8 cellular contexts compared by ENCODE assay signal in genomic region chr2:6865346-6866238, GRCh38. TPM values are rescaled to one million over a fixed set of nuclear protein-coding genes. Genes with fewer than 3 reads are reported as not detected.
DNase-seq lines count a peak whose midpoint lies in the region; ATAC-seq, FAIRE-seq and TF ChIP-seq lines count a peak whose summit lies in the region.

A gene with protein sequence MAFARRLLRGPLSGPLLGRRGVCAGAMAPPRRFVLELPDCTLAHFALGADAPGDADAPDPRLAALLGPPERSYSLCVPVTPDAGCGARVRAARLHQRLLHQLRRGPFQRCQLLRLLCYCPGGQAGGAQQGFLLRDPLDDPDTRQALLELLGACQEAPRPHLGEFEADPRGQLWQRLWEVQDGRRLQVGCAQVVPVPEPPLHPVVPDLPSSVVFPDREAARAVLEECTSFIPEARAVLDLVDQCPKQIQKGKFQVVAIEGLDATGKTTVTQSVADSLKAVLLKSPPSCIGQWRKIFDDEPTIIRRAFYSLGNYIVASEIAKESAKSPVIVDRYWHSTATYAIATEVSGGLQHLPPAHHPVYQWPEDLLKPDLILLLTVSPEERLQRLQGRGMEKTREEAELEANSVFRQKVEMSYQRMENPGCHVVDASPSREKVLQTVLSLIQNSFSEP (minus strand): TSS chr2:6865907. CDS start chr2:6865696, 211 bp downstream.

- H3K4me3 ChIP-seq in pancreas, result peak within 1 kb of the TSS; percentile 48 to 89 (median 86)

- H3K27me3 ChIP-seq in pancreas, result no peaks in the 10 kb centered on the region

- peak; percentile 76 for ATAC-seq in GM19397 (IDR thresholded peaks at IDR 0.05; ENCODE audit: unreplicated experiment)
- peak; percentile 61 for ATAC-seq in HG03558 (IDR thresholded peaks at IDR 0.05; ENCODE audit: extremely low read depth, unreplicated experiment)
- ATAC-seq in pancreas, result peak; percentile 79 to 84 (median 82)

- peaks cover 15% of the 10 kb centered on the region for H3K27me3 Mint-ChIP-seq in type B pancreatic cell

- FAIRE-seq in D721Med (lab: Jason Lieb, UNC) (no peak), pancreas (lab: Jason Lieb, UNC) (no peak)

- intact Hi-C loops in pancreas (cut with DNase I), result no loop called here

- DNase-seq in D721Med (ENCODE audit: insufficient read length, low spot score) (peak; percentile 38), SHP77 treated with DMSO at 0.1 percent for 48 hours (lab: John Stamatoyannopoulos, UW) (peak; percentile 37), glomerular visceral epithelial cell (ENCODE audit: extremely low spot score) (peak; percentile 49), pancreas (peak; percentile 68 to 90 (median 73)), type B pancreatic cell (ENCODE audit: extremely low spot score, unreplicated experiment) (peak; percentile 74)
- DNase-seq in activated gamma-delta T cell treated with anti-CD3 and anti-CD28 coated beads, Interleukin-2, amount 50 U/mL, for 16 hours (ENCODE audit: low read depth), result peak; percentile 64

- 0% methylated on average over 100 to 114 of the region's 114 CpGs for WGBS in pancreas, 2 donors

- TF ChIP-seq CTCF in D721Med (IDR thresholded peaks at IDR 0.05; ENCODE audit: insufficient read depth, missing control alignments), result peak; percentile 9
- TF ChIP-seq CTCF in pancreas (IDR thresholded peaks at IDR 0.05), result no peak
- TF ChIP-seq CTCF in type B pancreatic cell (conservative IDR thresholded peaks at IDR 0.05), result peak; percentile 50

- peak within 1 kb of the TSS; percentile 93 for H3K4me3 Mint-ChIP-seq in type B pancreatic cell

- no peaks in the 10 kb centered on the region for H3K36me3 ChIP-seq in pancreas

- peaks cover 0 to 5% (median 0%) of the 10 kb centered on the region in 3 donors for H3K4me1 ChIP-seq in pancreas

- peaks cover 7% of the 10 kb centered on the region for H3K9me3 Mint-ChIP-seq in type B pancreatic cell

- no peaks in the 10 kb centered on the region for H3K9me3 ChIP-seq in pancreas

- H3K27ac Mint-ChIP-seq in type B pancreatic cell, result peak within 1 kb of the TSS; percentile 81

- H3K27ac ChIP-seq in pancreas, result peak within 1 kb of the TSS; percentile 85 to 91 (median 87)

- H3K4me1 Mint-ChIP-seq in type B pancreatic cell (ENCODE audit: unreplicated experiment), result peaks cover 6% of the 10 kb centered on the region

- H3K36me3 Mint-ChIP-seq in type B pancreatic cell, result peaks cover 14% of the 10 kb centered on the region

RNA-seq across cellular contexts. Expression of the gene that starts here (rescaled TPM):
- total RNA-seq in pancreas (1 to 10 TPM; 2.5 to 4.3 (median 3.5) TPM), type B pancreatic cell (ENCODE audit: low replicate concordance) (4.4 and 7.2 TPM in 2 replicates)
- 1 to 10 TPM; 1.7 to 2.4 TPM for polyA plus RNA-seq in pancreas

Comparison
In these comparisons a context has a peak if more than half of its experiments do, and no peak if none do; other contexts are left out.
1. Peak in every context shown above with its lines: DNase-seq, ATAC-seq, H3K4me3 ChIP-seq and H3K27ac ChIP-seq.
2. CTCF ChIP-seq: peak in D721Med (single experiment) and type B pancreatic cell (single experiment); none in pancreas (0 of 4).